In genomic region chr11:67470337-67471002, GRCh38 we compare ENCODE assay signal across 19 cellular contexts. TPM values are rescaled to one million over a fixed set of nuclear protein-coding genes. Genes with fewer than 3 reads are reported as not detected.
DNase-seq lines count a peak whose midpoint lies in the region; ATAC-seq, FAIRE-seq and TF ChIP-seq lines count a peak whose summit lies in the region.
"Had no signal": no experiment of that assay in that cellular context is flagged by ENCODE, and none has a peak within 500 bp of the region (broad histone marks: within the 10 kb centered on the region; RNA-seq: fewer than 3 reads in every experiment).

No MANE protein-coding gene starts in this region.

- no peak for TF ChIP-seq CTCF in activated CD8-positive, alpha-beta T cell treated with anti-CD3 and anti-CD28 coated beads for 36 hours (IDR thresholded peaks at IDR 0.05)

- H3K9me3 ChIP-seq in small intestine (ENCODE audit: control insufficient read depth, low read depth) = no peaks in the 10 kb centered on the region
- H3K9me3 ChIP-seq: A549, mucosa of descending colon, upper lobe of left lung had no signal

- CTCF ChIA-PET in activated CD8-positive, alpha-beta T cell treated with anti-CD3 and anti-CD28 coated beads for 36 hours (lab: Charles Lee) = interaction anchor here (0.7 to 1.5 kb wide), 5 partner anchors 10 to 89 kb away, joined by 3 read pairs; partner anchors contain the start of gene AIP
- CTCF ChIA-PET in activated CD8-positive, alpha-beta T cell treated with anti-CD3 and anti-CD28 coated beads, Interleukin-2, amount 10 ng/mL, durations not matched to agents 7 days and 5 days (lab: Charles Lee) = interaction anchor here (0.9 to 3.2 kb wide), 3 partner anchors 11 to 64 kb away, joined by 3 to 21 read pairs (median 6); partner anchors contain the start of gene PTPRCAP

- H3K36me3 Mint-ChIP-seq in activated CD8-positive, alpha-beta T cell treated with anti-CD3 and anti-CD28 coated beads for 36 hours (ENCODE audit: low read depth) = peaks cover 5% of the 10 kb centered on the region
- peaks cover under 1% of the 10 kb centered on the region for H3K36me3 Mint-ChIP-seq in activated CD8-positive, alpha-beta T cell treated with anti-CD3 and anti-CD28 coated beads, Interleukin-2, amount 10 ng/mL, durations not matched to agents 7 days and 5 days (ENCODE audit: low read depth)
- peaks cover 23% of the 10 kb centered on the region for H3K36me3 Mint-ChIP-seq in dendritic cell treated with granulocyte-macrophage colony-stimulating factor and Interleukin-4, amounts not matched to agents 40 ng/mL and 50 ng/mL, for 4 days (ENCODE audit: low read depth)

- no peak for FAIRE-seq in small intestine (lab: Jason Lieb, UNC)
- FAIRE-seq: A549 had no signal

- intact Hi-C loops in activated CD8-positive, alpha-beta T cell treated with anti-CD3 and anti-CD28 coated beads for 36 hours (cut with micrococcal nuclease) = no loop called here
- intact Hi-C loops in dendritic cell treated with granulocyte-macrophage colony-stimulating factor and Interleukin-4, amounts not matched to agents 40 ng/mL and 50 ng/mL, for 4 days (cut with micrococcal nuclease) = no loop called here

- no peaks in the 10 kb centered on the region for H3K27me3 Mint-ChIP-seq in activated CD8-positive, alpha-beta T cell treated with anti-CD3 and anti-CD28 coated beads for 36 hours
- H3K27me3 Mint-ChIP-seq in activated CD8-positive, alpha-beta T cell treated with anti-CD3 and anti-CD28 coated beads, Interleukin-2, amount 10 ng/mL, durations not matched to agents 7 days and 5 days (ENCODE audit: low read depth) = no peaks in the 10 kb centered on the region
- H3K27me3 Mint-ChIP-seq in dendritic cell treated with granulocyte-macrophage colony-stimulating factor and Interleukin-4, amounts not matched to agents 40 ng/mL and 50 ng/mL, for 4 days = peaks cover 10% of the 10 kb centered on the region

- H3K27me3 ChIP-seq in small intestine (ENCODE audit: control insufficient read depth in 2 of 2, insufficient read depth in 2 of 2, low read length in 2 of 2) = no peaks in the 10 kb centered on the region
- H3K27me3 ChIP-seq: upper lobe of left lung had no signal

- H3K27ac Mint-ChIP-seq in activated CD8-positive, alpha-beta T cell treated with anti-CD3 and anti-CD28 coated beads for 36 hours = peak overlapping the region; percentile 6
- H3K27ac Mint-ChIP-seq in activated CD8-positive, alpha-beta T cell treated with anti-CD3 and anti-CD28 coated beads, Interleukin-2, amount 10 ng/mL, durations not matched to agents 7 days and 5 days = no peak overlapping the region
- peak overlapping the region; percentile 82 for H3K27ac Mint-ChIP-seq in dendritic cell treated with granulocyte-macrophage colony-stimulating factor and Interleukin-4, amounts not matched to agents 40 ng/mL and 50 ng/mL, for 4 days

- no peak overlapping the region for H3K4me3 ChIP-seq in small intestine (ENCODE audit: low read depth in 1 of 2, low read length in 2 of 2)
- H3K4me3 ChIP-seq: mucosa of descending colon had no signal

- peaks cover 26% of the 10 kb centered on the region for H3K4me1 Mint-ChIP-seq in activated CD8-positive, alpha-beta T cell treated with anti-CD3 and anti-CD28 coated beads for 36 hours (ENCODE audit: low read depth)
- peaks cover 29% of the 10 kb centered on the region for H3K4me1 Mint-ChIP-seq in activated CD8-positive, alpha-beta T cell treated with anti-CD3 and anti-CD28 coated beads, Interleukin-2, amount 10 ng/mL, durations not matched to agents 7 days and 5 days (ENCODE audit: low read depth)
- H3K4me1 Mint-ChIP-seq in dendritic cell treated with granulocyte-macrophage colony-stimulating factor and Interleukin-4, amounts not matched to agents 40 ng/mL and 50 ng/mL, for 4 days (ENCODE audit: low read depth) = peaks cover 49% of the 10 kb centered on the region

- ATAC-seq in activated CD8-positive, alpha-beta T cell treated with anti-CD3 and anti-CD28 coated beads for 36 hours = no peak
- no peak for ATAC-seq in activated CD8-positive, alpha-beta T cell treated with anti-CD3 and anti-CD28 coated beads, Interleukin-2, amount 10 ng/mL, durations not matched to agents 7 days and 5 days
- no peak for ATAC-seq in GM19023 (IDR thresholded peaks at IDR 0.05; ENCODE audit: unreplicated experiment)
- ATAC-seq: A549, mucosa of descending colon had no signal

- no peak overlapping the region for H3K27ac ChIP-seq in small intestine (ENCODE audit: low read depth in 1 of 2, low read length in 1 of 2)
- H3K27ac ChIP-seq: KMS-11, WERI-Rb-1 had no signal

- WGBS in small intestine, 3 donors = 63 to 75% (median 66%) methylated on average over 8 of the region's 8 CpGs

- no peaks in the 10 kb centered on the region for H3K36me3 ChIP-seq in small intestine (ENCODE audit: control insufficient read depth in 2 of 2, insufficient read depth in 2 of 2, low read length in 2 of 2)
- H3K36me3 ChIP-seq: upper lobe of left lung, WERI-Rb-1 had no signal

- peak overlapping the region; percentile 95 for H3K4me3 Mint-ChIP-seq in activated CD8-positive, alpha-beta T cell treated with anti-CD3 and anti-CD28 coated beads for 36 hours
- no peak overlapping the region for H3K4me3 Mint-ChIP-seq in activated CD8-positive, alpha-beta T cell treated with anti-CD3 and anti-CD28 coated beads, Interleukin-2, amount 10 ng/mL, durations not matched to agents 7 days and 5 days
- H3K4me3 Mint-ChIP-seq in dendritic cell treated with granulocyte-macrophage colony-stimulating factor and Interleukin-4, amounts not matched to agents 40 ng/mL and 50 ng/mL, for 4 days = no peak overlapping the region

- no peaks in the 10 kb centered on the region for H3K9me3 Mint-ChIP-seq in activated CD8-positive, alpha-beta T cell treated with anti-CD3 and anti-CD28 coated beads for 36 hours
- no peaks in the 10 kb centered on the region for H3K9me3 Mint-ChIP-seq in activated CD8-positive, alpha-beta T cell treated with anti-CD3 and anti-CD28 coated beads, Interleukin-2, amount 10 ng/mL, durations not matched to agents 7 days and 5 days (ENCODE audit: insufficient read depth)
- no peaks in the 10 kb centered on the region for H3K9me3 Mint-ChIP-seq in dendritic cell treated with granulocyte-macrophage colony-stimulating factor and Interleukin-4, amounts not matched to agents 40 ng/mL and 50 ng/mL, for 4 days

- peaks cover 0 to 4% of the 10 kb centered on the region in 2 donors for H3K4me1 ChIP-seq in small intestine (ENCODE audit: control insufficient read depth in 2 of 2, insufficient read depth in 1 of 2, low read depth in 1 of 2, low read length in 1 of 2)
- H3K4me1 ChIP-seq: parathyroid adenoma had no signal

- POLR2A ChIA-PET in activated CD8-positive, alpha-beta T cell treated with anti-CD3 and anti-CD28 coated beads for 36 hours (lab: Charles Lee) = interaction anchor here (1.6 to 7.2 kb wide), 2 partner anchors 11 to 16 kb away, joined by 7 to 81 read pairs; partner anchors contain the start of gene AIP
- POLR2A ChIA-PET in activated CD8-positive, alpha-beta T cell treated with anti-CD3 and anti-CD28 coated beads, Interleukin-2, amount 10 ng/mL, durations not matched to agents 7 days and 5 days (lab: Charles Lee) = interaction anchor here (0.8 to 8.7 kb wide), 4 partner anchors 14 to 63 kb away, joined by 4 to 103 read pairs (median 37); partner anchors contain the start of genes AIP and PTPRCAP

- no peak for DNase-seq in activated CD8-positive, alpha-beta T cell treated with anti-CD3 and anti-CD28 coated beads for 36 hours
- DNase-seq in activated CD8-positive, alpha-beta T cell treated with anti-CD3 and anti-CD28 coated beads, Interleukin-2, amount 10 ng/mL, durations not matched to agents 7 days and 5 days = no peak
- DNase-seq in MV-4-11 (lab: John Stamatoyannopoulos, UW) = peak; percentile 5
- peak; percentile 24 for DNase-seq in small intestine
- DNase-seq in SW 1271 (lab: John Stamatoyannopoulos, UW) = no peak
- no peak for DNase-seq in NK-92 (lab: John Stamatoyannopoulos, UW; ENCODE audit: unreplicated experiment)
- DNase-seq: cerebellar nuclear complex; mucosa of descending colon; NCI-H1417; NK-92 treated with Interleukin-12 subunit alpha and Interleukin-12 subunit beta, amount 100 ng/mL, for 24 hours; upper lobe of left lung; WERI-Rb-1 had no signal

RNA-seq across cellular contexts. Expression of gene TMEM134, which starts 1.4 kb away (rescaled TPM):
- total RNA-seq in activated CD8-positive, alpha-beta T cell treated with anti-CD3 and anti-CD28 coated beads for 36 hours = 10 to 100 TPM; 56.0 to 59.2 TPM
- 10 to 100 TPM; 39.6 to 42.5 TPM for total RNA-seq in activated CD8-positive, alpha-beta T cell treated with anti-CD3 and anti-CD28 coated beads, Interleukin-2, amount 10 ng/mL, durations not matched to agents 7 days and 5 days
- 100 to 1,000 TPM in 1 of 3 donors, 10 to 100 TPM in 2; 70.7 to 119 (median 71.7) TPM for polyA plus RNA-seq in small intestine

RNA-seq across cellular contexts. Expression of gene AIP, which starts 12.4 kb away (rescaled TPM):
- total RNA-seq in activated CD8-positive, alpha-beta T cell treated with anti-CD3 and anti-CD28 coated beads for 36 hours = 100 to 1,000 TPM; 145 to 146 TPM
- 100 to 1,000 TPM; 156 to 163 TPM for total RNA-seq in activated CD8-positive, alpha-beta T cell treated with anti-CD3 and anti-CD28 coated beads, Interleukin-2, amount 10 ng/mL, durations not matched to agents 7 days and 5 days
- 100 to 1,000 TPM in 1 of 3 donors, 10 to 100 TPM in 2; 67.1 to 102 (median 92.1) TPM for polyA plus RNA-seq in small intestine

RNA-seq across cellular contexts. Expression of gene CABP4, which starts 15.3 kb away (rescaled TPM):
- 1 to 10 TPM in 1 of 2 experiments, under 1 TPM in 1; 0.83 to 1.4 TPM for total RNA-seq in activated CD8-positive, alpha-beta T cell treated with anti-CD3 and anti-CD28 coated beads for 36 hours
- 1 to 10 TPM; 1.6 to 1.9 TPM for total RNA-seq in activated CD8-positive, alpha-beta T cell treated with anti-CD3 and anti-CD28 coated beads, Interleukin-2, amount 10 ng/mL, durations not matched to agents 7 days and 5 days
- 1 to 10 TPM in 1 of 3 donors, under 1 TPM in 1, not detected in 1; 0.27 to 1.1 TPM for polyA plus RNA-seq in small intestine
- total RNA-seq: fibroblast of villous mesenchyme had no signal
- polyA plus RNA-seq: A549 had no signal

RNA-seq across cellular contexts. Expression of gene GPR152, which starts 17.9 kb away (rescaled TPM):
- not detected for total RNA-seq in activated CD8-positive, alpha-beta T cell treated with anti-CD3 and anti-CD28 coated beads for 36 hours
- total RNA-seq in activated CD8-positive, alpha-beta T cell treated with anti-CD3 and anti-CD28 coated beads, Interleukin-2, amount 10 ng/mL, durations not matched to agents 7 days and 5 days = not detected
- not detected for polyA plus RNA-seq in small intestine
- total RNA-seq: fibroblast of villous mesenchyme, mucosa of descending colon, upper lobe of left lung had no signal
- polyA plus RNA-seq: A549, adipose tissue had no signal

RNA-seq across cellular contexts. Expression of gene CORO1B, which starts 27.2 kb away (rescaled TPM):
- total RNA-seq in activated CD8-positive, alpha-beta T cell treated with anti-CD3 and anti-CD28 coated beads for 36 hours = 100 to 1,000 TPM; 254 to 276 TPM
- 100 to 1,000 TPM; 157 to 169 TPM for total RNA-seq in activated CD8-positive, alpha-beta T cell treated with anti-CD3 and anti-CD28 coated beads, Interleukin-2, amount 10 ng/mL, durations not matched to agents 7 days and 5 days
- polyA plus RNA-seq in small intestine = 100 to 1,000 TPM; 109 to 208 (median 157) TPM

Comparison
In these comparisons a context has a peak if more than half of its experiments do, and no peak if none do; other contexts are left out.
1. DNase-seq: peak in MV-4-11 (single experiment) and small intestine (single experiment); none in activated CD8-positive, alpha-beta T cell treated with anti-CD3 and anti-CD28 coated beads for 36 hours (single experiment), activated CD8-positive, alpha-beta T cell treated with anti-CD3 and anti-CD28 coated beads, Interleukin-2, amount 10 ng/mL, durations not matched to agents 7 days and 5 days (single experiment), SW 1271 (0 of 2) and NK-92 (single experiment).